1 cellular context compared by ENCODE assay signal in the genomic region with DNA sequence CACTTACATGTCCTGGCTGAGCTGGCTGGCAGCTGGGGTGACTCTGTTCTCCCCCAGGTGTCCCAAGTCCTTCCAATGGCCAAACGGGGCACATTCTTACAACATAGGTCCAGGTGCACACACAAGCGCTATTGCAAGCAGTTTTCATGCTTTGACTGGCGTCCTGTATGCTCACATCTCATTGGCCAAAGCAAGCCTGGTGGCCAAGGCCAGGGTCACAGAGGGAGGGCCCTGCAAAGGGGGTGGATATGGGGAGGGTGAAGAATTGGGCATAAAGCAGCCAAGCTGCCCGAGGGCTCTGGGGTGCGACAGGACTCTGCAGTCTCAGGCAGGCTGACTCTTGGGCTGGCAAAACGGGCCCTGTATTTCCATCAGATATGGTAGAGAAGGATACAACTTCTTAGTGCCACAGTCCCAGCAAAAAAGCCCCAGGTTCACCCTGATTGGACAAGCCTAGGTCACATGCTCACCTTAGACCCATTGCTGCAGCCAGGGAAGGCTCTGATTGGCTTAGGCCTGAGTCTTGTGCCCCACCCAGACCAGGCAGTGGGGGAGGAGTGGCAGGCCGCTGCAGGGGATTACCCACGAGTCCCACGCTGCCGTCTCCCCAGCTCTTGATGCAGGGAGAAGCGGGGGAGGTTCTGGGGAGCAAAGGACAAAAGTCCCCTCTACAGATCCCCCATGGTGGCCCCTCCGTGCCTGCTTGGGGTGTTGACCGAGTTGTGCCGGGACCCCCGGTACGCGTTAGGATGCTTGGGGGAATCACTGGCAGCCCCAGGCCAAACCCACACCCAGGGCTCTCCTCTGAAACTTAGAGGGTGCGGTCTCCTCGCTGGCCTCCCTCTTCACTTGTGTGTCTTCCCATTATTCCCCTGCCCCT.
TF ChIP-seq lines count a peak whose summit lies in the region.

No MANE protein-coding gene starts in this region.

TF ChIP-seq in GM23338, 12 proteins besides CTCF, POLR2A, EP300 and RAD21 (continued from another document):
- TF ChIP-seq ZNF462 (CRISPR knock-in tag; IDR thresholded peaks at IDR 0.05) = no peak
- TF ChIP-seq REST (IDR thresholded peaks at IDR 0.05; ENCODE audit: unreplicated experiment) = no peak
- TF ChIP-seq CREB1 (CRISPR knock-in tag; IDR thresholded peaks at IDR 0.05; ENCODE audit: low read depth) = no peak
- no peak for TF ChIP-seq POLR2AphosphoS5 (IDR thresholded peaks at IDR 0.05; ENCODE audit: low read depth)
- no peak for TF ChIP-seq STAT1 (IDR thresholded peaks at IDR 0.05; ENCODE audit: unreplicated experiment)
- no peak for TF ChIP-seq NANOG (IDR thresholded peaks at IDR 0.05; ENCODE audit: borderline replicate concordance)
- TF ChIP-seq ZNF114 (CRISPR knock-in tag; IDR thresholded peaks at IDR 0.05) = no peak
- no peak for TF ChIP-seq EZH2 (IDR thresholded peaks at IDR 0.05; ENCODE audit: low read depth, unreplicated experiment)
- TF ChIP-seq, protein P1, sequence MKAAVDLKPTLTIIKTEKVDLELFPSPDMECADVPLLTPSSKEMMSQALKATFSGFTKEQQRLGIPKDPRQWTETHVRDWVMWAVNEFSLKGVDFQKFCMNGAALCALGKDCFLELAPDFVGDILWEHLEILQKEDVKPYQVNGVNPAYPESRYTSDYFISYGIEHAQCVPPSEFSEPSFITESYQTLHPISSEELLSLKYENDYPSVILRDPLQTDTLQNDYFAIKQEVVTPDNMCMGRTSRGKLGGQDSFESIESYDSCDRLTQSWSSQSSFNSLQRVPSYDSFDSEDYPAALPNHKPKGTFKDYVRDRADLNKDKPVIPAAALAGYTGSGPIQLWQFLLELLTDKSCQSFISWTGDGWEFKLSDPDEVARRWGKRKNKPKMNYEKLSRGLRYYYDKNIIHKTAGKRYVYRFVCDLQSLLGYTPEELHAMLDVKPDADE (IDR thresholded peaks at IDR 0.05) = no peak
TF ChIP-seq in GM23338: peak in this region for 0.
